34 cellular contexts compared by ENCODE assay signal in the genomic region with DNA sequence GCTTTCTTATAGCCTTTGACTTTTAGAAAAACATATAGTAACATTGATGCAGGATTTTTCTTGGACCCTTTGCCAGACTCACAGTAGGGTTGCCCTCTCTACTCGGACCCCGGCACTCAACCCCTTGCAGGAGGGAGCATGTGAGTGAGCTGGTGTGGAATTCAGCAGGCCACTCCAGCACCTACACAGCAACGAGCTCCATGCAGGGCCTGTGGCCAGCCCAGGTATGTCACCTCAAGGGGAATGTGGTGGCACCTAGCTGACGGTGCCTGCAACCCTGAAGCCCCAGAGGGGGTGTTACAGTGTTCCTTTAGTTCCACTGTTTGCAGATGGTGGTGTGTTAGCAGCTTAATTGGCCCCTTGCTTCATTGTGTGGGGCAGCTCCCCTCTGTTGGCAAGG.
"Had no signal": no experiment of that assay in that cellular context is flagged by ENCODE, and none has a peak within 500 bp of the region (broad histone marks: within the 10 kb centered on the region; RNA-seq: fewer than 3 reads in every experiment).

No MANE protein-coding gene starts in this region.

- H3K9ac ChIP-seq: KMS-11 had no signal

- DNase-seq: Karpas-422, Kasumi-1, MG63, MM.1S, MV-4-11, NCI-H1048, NCI-H1092, NCI-H1092 treated with DMSO at 0.1 percent for 48 hours, NCI-H1105, NCI-H1105 treated with DMSO at 0.1 percent for 48 hours, NCI-H1417, NCI-H1417 treated with DMSO at 0.1 percent for 48 hours, NCI-H1436, NCI-H1436 treated with DMSO at 0.1 percent for 48 hours, NCI-H146, NCI-H1694, NCI-H1694 treated with DMSO at 0.1 percent for 48 hours, NCI-H187, NCI-H187 treated with DMSO at 0.1 percent for 48 hours, NCI-H1930, NCI-H2029, NCI-H2029 treated with DMSO at 0.1 percent for 48 hours, NCI-H2081, NCI-H2081 treated with DMSO at 0.1 percent for 48 hours, NCI-H2107, NCI-H2171, NCI-H2171 treated with DMSO at 0.1 percent for 48 hours, NCI-H2227 treated with DMSO at 0.1 percent for 48 hours, NCI-H226, NCI-H345, NCI-H446, NCI-H446 treated with DMSO at 0.1 percent for 48 hours, NCI-H510A had no signal

- H3K4me3 ChIP-seq: MG63 had no signal

- H3K9me3 ChIP-seq: MG63 had no signal

- H3K27ac ChIP-seq: KMS-11 had no signal

- H3K36me3 ChIP-seq: MG63 had no signal

- H3K4me2 ChIP-seq: KMS-11 had no signal

- H3K27me3 ChIP-seq: MG63 had no signal
